Comparison of ENCODE assay signal across 1 cellular context in genomic region chr9:35750256-35750531, GRCh38.
TF ChIP-seq lines count a peak whose summit lies in the region.

No MANE protein-coding gene starts in this region.

TF ChIP-seq in HCT116, 20 proteins besides CTCF, POLR2A, EP300 and RAD21:
- TF ChIP-seq ELF1 (IDR thresholded peaks at IDR 0.05; ENCODE audit: borderline replicate concordance, low read depth) (no peak), JUND (IDR thresholded peaks at IDR 0.05) (no peak), SIN3A (IDR thresholded peaks at IDR 0.05; ENCODE audit: low read depth) (no peak), CBX3 (IDR thresholded peaks at IDR 0.05; ENCODE audit: low read depth) (no peak), FOSL1 (IDR thresholded peaks at IDR 0.05; ENCODE audit: low read depth) (no peak), POLR2AphosphoS5 (IDR thresholded peaks at IDR 0.05; ENCODE audit: low read depth, low read length) (no peak), EGR1 (IDR thresholded peaks at IDR 0.05; ENCODE audit: low read depth) (no peak), CEBPB (IDR thresholded peaks at IDR 0.05; ENCODE audit: low read depth) (no peak), YY1 (IDR thresholded peaks at IDR 0.05; ENCODE audit: extremely low read depth, insufficient replicate concordance, low read depth, low read length) (no peak)
- TF ChIP-seq, protein P1, sequence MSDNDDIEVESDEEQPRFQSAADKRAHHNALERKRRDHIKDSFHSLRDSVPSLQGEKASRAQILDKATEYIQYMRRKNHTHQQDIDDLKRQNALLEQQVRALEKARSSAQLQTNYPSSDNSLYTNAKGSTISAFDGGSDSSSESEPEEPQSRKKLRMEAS (IDR thresholded peaks at IDR 0.05): no peak
TF ChIP-seq in HCT116: peak in this region for 0.
